In genomic region chr19:4986056-4986455, GRCh38 we compare ENCODE assay signal across 1 cellular context.
TF ChIP-seq lines count a peak whose summit lies in the region.

No MANE protein-coding gene starts in this region.

TF ChIP-seq in IMR-90, 13 proteins besides CTCF, POLR2A, EP300 and RAD21 (continued from another document):
- TF ChIP-seq MXI1 (IDR thresholded peaks at IDR 0.05; ENCODE audit: borderline replicate concordance, low read depth, low read length) (no peak), FOS (IDR thresholded peaks at IDR 0.05; ENCODE audit: low read depth, low read length) (no peak), SMC3 (IDR thresholded peaks at IDR 0.05; ENCODE audit: low read depth, low read length) (no peak), USF2 (IDR thresholded peaks at IDR 0.05; ENCODE audit: low read depth, low read length) (no peak), CHD1 (IDR thresholded peaks at IDR 0.05; ENCODE audit: low read depth, low read length) (no peak), MAZ (IDR thresholded peaks at IDR 0.05; ENCODE audit: borderline replicate concordance, low read depth, low read length) (no peak), RFX5 (IDR thresholded peaks at IDR 0.05; ENCODE audit: low read depth, low read length) (no peak), CEBPB (IDR thresholded peaks at IDR 0.05; ENCODE audit: low read depth, low read length) (no peak), MAFK (IDR thresholded peaks at IDR 0.05; ENCODE audit: low read depth, low read length) (no peak)
